ENCODE assay signal across 18 cellular contexts in the genomic region with DNA sequence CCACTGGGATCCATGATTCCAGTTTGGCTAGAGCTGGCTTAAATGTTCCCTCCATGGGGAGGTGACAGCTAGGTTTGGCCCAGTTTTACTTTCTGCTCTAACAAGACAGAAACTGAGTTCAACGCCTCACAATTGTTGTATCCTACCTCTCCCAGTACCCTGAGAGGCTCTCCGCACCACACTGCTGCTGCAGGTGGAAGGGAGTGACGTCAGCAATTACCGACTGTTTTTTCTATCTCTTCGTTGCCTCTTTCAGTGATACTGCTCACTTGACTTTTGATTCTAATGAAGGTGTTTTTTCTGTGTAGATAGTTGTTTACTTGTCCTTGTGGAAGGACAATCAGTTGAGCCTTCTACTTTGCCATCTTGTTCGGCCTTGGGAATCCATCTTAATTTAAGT.
A peak's percentile ranks its signal among the peaks of the same experiment; 100 is the strongest.
DNase-seq lines count a peak whose midpoint lies in the region; ATAC-seq, FAIRE-seq and TF ChIP-seq lines count a peak whose summit lies in the region.
"Had no signal": no experiment of that assay in that cellular context is flagged by ENCODE, and none has a peak within 500 bp of the region (broad histone marks: within the 10 kb centered on the region; RNA-seq: fewer than 3 reads in every experiment).

No MANE protein-coding gene starts in this region.

- CTCF ChIA-PET in Calu3 (lab: Charles Lee): no interaction called here

- no peak for ATAC-seq in heart right ventricle
- ATAC-seq: GM12878 had no signal

- H2AFZ ChIP-seq in astrocyte (ENCODE audit: low read depth, low read length) (no peak overlapping the region), smooth muscle cell (ENCODE audit: low read depth) (no peak overlapping the region)
- H2AFZ ChIP-seq: GM23248 had no signal

- H3K4me1 Mint-ChIP-seq in Calu3 (ENCODE audit: low read depth, unreplicated experiment): peaks cover 41% of the 10 kb centered on the region
- H3K4me1 Mint-ChIP-seq in astrocyte (ENCODE audit: low read depth, unreplicated experiment): peaks cover 24% of the 10 kb centered on the region
- H3K4me1 Mint-ChIP-seq: CD4-positive, alpha-beta memory T cell had no signal

- H3K27ac ChIP-seq in astrocyte (ENCODE audit: low read depth, low read length) (no peak overlapping the region), smooth muscle cell (ENCODE audit: low read depth) (peak overlapping the region; percentile 14), heart right ventricle (no peak overlapping the region)
- H3K27ac ChIP-seq: GM23248 had no signal

- H3K9me3 Mint-ChIP-seq in Calu3 (ENCODE audit: low read depth, unreplicated experiment) (peaks cover 42% of the 10 kb centered on the region), astrocyte (ENCODE audit: unreplicated experiment) (peaks cover 18% of the 10 kb centered on the region)

- no TSS peak for BruUV-seq in Calu3 (replicated peaks; lab: Mats Ljungman, UMichigan)

- FAIRE-seq in D721Med (lab: Jason Lieb, UNC) (peak; percentile 84), astrocyte (lab: Jason Lieb, UNC) (no peak)
- FAIRE-seq: GM12878, H54 had no signal

- H3K36me3 Mint-ChIP-seq in Calu3 (ENCODE audit: insufficient read depth, unreplicated experiment): peaks cover 19% of the 10 kb centered on the region
- H3K36me3 Mint-ChIP-seq in astrocyte (ENCODE audit: low read depth, unreplicated experiment): peaks cover 3% of the 10 kb centered on the region
- H3K36me3 Mint-ChIP-seq: CD4-positive, alpha-beta memory T cell had no signal

- DNase-seq in Calu3 (no peak), D721Med (ENCODE audit: insufficient read length, low spot score) (no peak), astrocyte (ENCODE audit: low read depth) (no peak), smooth muscle cell (lab: John Stamatoyannopoulos, UW; ENCODE audit: unreplicated experiment) (no peak), posterior vena cava (ENCODE audit: low spot score) (no peak), heart right ventricle (no peak), SHP77 (lab: John Stamatoyannopoulos, UW) (no peak)
- DNase-seq: C1 segment of cervical spinal cord; CD4-positive, alpha-beta memory T cell; COR-L47; DMS 273 treated with DMSO at 0.1 percent for 48 hours; EL; GDM1; GM23248; HFFc6 had no signal

- no peak overlapping the region for H3K4me2 ChIP-seq in astrocyte (ENCODE audit: low read length)
- H3K4me2 ChIP-seq in smooth muscle cell: no peak overlapping the region

- H3K4me3 ChIP-seq in astrocyte (ENCODE audit: insufficient read depth, low read depth, low read length) (no peak overlapping the region), smooth muscle cell (no peak overlapping the region), heart right ventricle (no peak overlapping the region)
- H3K4me3 ChIP-seq: GM12878, GM23248, HAP-1 had no signal

- H3K27me3 ChIP-seq in astrocyte (ENCODE audit: insufficient read depth, low read length): no peaks in the 10 kb centered on the region
- H3K27me3 ChIP-seq in smooth muscle cell (ENCODE audit: low read depth): no peaks in the 10 kb centered on the region
- H3K27me3 ChIP-seq in heart right ventricle: no peaks in the 10 kb centered on the region

- H4K20me1 ChIP-seq in astrocyte (ENCODE audit: insufficient read depth, low read length) (no peaks in the 10 kb centered on the region), smooth muscle cell (ENCODE audit: low read depth) (no peaks in the 10 kb centered on the region)

- H3K27ac Mint-ChIP-seq in Calu3 (ENCODE audit: unreplicated experiment) (peak overlapping the region; percentile 97), astrocyte (ENCODE audit: unreplicated experiment) (peak overlapping the region; percentile 30)
- H3K27ac Mint-ChIP-seq: CD4-positive, alpha-beta memory T cell; HFFc6 had no signal

- H3K36me3 ChIP-seq in astrocyte (ENCODE audit: insufficient read depth, low read length): no peaks in the 10 kb centered on the region
- no peaks in the 10 kb centered on the region for H3K36me3 ChIP-seq in smooth muscle cell (ENCODE audit: low read depth)
- H3K36me3 ChIP-seq in heart right ventricle: no peaks in the 10 kb centered on the region
- H3K36me3 ChIP-seq: HAP-1 had no signal

- H3K4me1 ChIP-seq in astrocyte (ENCODE audit: insufficient read depth, low read length) (no peaks in the 10 kb centered on the region), smooth muscle cell (ENCODE audit: low read depth) (no peaks in the 10 kb centered on the region), heart right ventricle (no peaks in the 10 kb centered on the region)
- H3K4me1 ChIP-seq: HAP-1 had no signal

- no peak overlapping the region for H3K4me3 Mint-ChIP-seq in Calu3 (ENCODE audit: low read depth, unreplicated experiment)
- H3K4me3 Mint-ChIP-seq in astrocyte (ENCODE audit: unreplicated experiment): no peak overlapping the region
- H3K4me3 Mint-ChIP-seq: CD4-positive, alpha-beta memory T cell; HFFc6 had no signal

- H3K9ac ChIP-seq in astrocyte (ENCODE audit: low read length) (no peak overlapping the region), smooth muscle cell (ENCODE audit: low read depth) (no peak overlapping the region)
- H3K9ac ChIP-seq: GM23248 had no signal

- TF ChIP-seq CTCF in Calu3 (IDR thresholded peaks at IDR 0.05; ENCODE audit: unreplicated experiment) (no peak), D721Med (IDR thresholded peaks at IDR 0.05; ENCODE audit: insufficient read depth, missing control alignments) (no peak), astrocyte (IDR thresholded peaks at IDR 0.05; ENCODE audit: insufficient read depth, low read depth, low read length) (no peak), smooth muscle cell (IDR thresholded peaks at IDR 0.05; ENCODE audit: borderline replicate concordance, insufficient read depth, poor library complexity, severe bottlenecking) (no peak), heart right ventricle (IDR thresholded peaks at IDR 0.05) (no peak)

- peaks cover 6% of the 10 kb centered on the region for H3K9me3 ChIP-seq in astrocyte (ENCODE audit: insufficient read depth, low read depth, low read length)
- H3K9me3 ChIP-seq in smooth muscle cell (replicated peaks; ENCODE audit: low read depth): no peaks in the 10 kb centered on the region
- H3K9me3 ChIP-seq in heart right ventricle: peaks cover 0 to 34% (median 17%) of the 10 kb centered on the region in 11 donors
- H3K9me3 ChIP-seq: HAP-1 had no signal

- intact Hi-C loops in Calu3 (cut with micrococcal nuclease; ENCODE audit: unreplicated experiment): no loop called here
- intact Hi-C loops in posterior vena cava (cut with DNase I): no loop called here
- intact Hi-C loops in heart right ventricle (cut with DNase I): no loop called here

- H3K27me3 Mint-ChIP-seq in Calu3 (ENCODE audit: unreplicated experiment) (no peaks in the 10 kb centered on the region), astrocyte (ENCODE audit: low read depth, unreplicated experiment) (no peaks in the 10 kb centered on the region)

- no peaks in the 10 kb centered on the region for H3F3A ChIP-seq in smooth muscle cell (ENCODE audit: low read depth)

- 95% methylated on average over 6 of the region's 6 CpGs for WGBS in smooth muscle cell (ENCODE audit: low lambda C conversion rate)
- 96% methylated on average over 6 of the region's 6 CpGs for WGBS in heart right ventricle, 2 donors

- H3K79me2 ChIP-seq in astrocyte (ENCODE audit: insufficient read depth, low read length) (no peaks in the 10 kb centered on the region), smooth muscle cell (ENCODE audit: low read depth) (no peaks in the 10 kb centered on the region)
